8 cellular contexts compared by ENCODE assay signal in the genomic region with DNA sequence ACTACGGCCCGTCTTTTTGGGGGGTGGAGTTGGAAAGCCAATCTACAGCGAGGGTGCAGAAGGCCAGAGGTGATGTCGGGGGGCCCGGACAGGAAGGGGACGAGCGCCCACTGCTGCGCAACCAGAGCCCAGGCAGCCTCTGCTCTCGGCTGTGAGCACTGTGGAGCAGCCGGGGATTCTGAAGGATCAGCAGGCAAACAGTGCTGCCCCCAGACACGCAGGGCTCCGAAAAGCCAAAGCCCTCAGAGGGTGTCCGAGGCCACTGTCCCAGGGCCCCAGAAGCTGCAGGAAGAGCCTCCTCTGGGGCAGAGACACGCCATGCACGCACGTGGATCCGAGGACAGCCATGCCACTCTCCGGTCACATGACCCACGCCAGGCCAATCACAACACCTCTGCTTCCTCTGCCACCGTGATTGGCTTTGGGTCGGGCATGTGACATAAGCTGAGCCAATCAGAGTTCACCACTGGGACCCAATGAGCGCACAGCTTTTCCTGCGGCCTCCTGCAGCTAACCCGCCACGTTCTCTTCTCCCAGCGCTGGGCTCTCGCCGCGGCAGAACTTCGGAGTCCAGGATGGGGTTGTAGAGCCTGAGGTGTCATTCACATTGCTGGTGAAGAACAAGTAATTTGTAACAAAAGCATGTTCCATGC. TPM values are rescaled to one million over a fixed set of nuclear protein-coding genes. Genes with fewer than 3 reads are reported as not detected.
A peak's percentile ranks its signal among the peaks of the same experiment; 100 is the strongest.
DNase-seq lines count a peak whose midpoint lies in the region; ATAC-seq and TF ChIP-seq lines count a peak whose summit lies in the region.

No MANE protein-coding gene starts in this region.

- peaks cover 8% of the 10 kb centered on the region for H3K4me1 Mint-ChIP-seq in mesothelial cell of epicardium

- no peaks in the 10 kb centered on the region for H3K27me3 Mint-ChIP-seq in mesothelial cell of epicardium (ENCODE audit: low read depth)

- H3K36me3 Mint-ChIP-seq in mesothelial cell of epicardium = no peaks in the 10 kb centered on the region

- no peak for TF ChIP-seq CTCF in mesothelial cell of epicardium (IDR thresholded peaks at IDR 0.05; ENCODE audit: unreplicated experiment)

- H3K9me3 Mint-ChIP-seq in mesothelial cell of epicardium = peaks cover 1% of the 10 kb centered on the region

- no peak overlapping the region for H3K4me3 Mint-ChIP-seq in mesothelial cell of epicardium

- ATAC-seq in HG02852 (IDR thresholded peaks at IDR 0.05; ENCODE audit: unreplicated experiment) (no peak), GM21390 (IDR thresholded peaks at IDR 0.05; ENCODE audit: unreplicated experiment) (no peak), GM21723 (IDR thresholded peaks at IDR 0.05; ENCODE audit: unreplicated experiment) (no peak)

- peak overlapping the region; percentile 67 for H3K27ac Mint-ChIP-seq in mesothelial cell of epicardium

- peak; percentile 70 for DNase-seq in D341Med (ENCODE audit: low spot score)
- peak; percentile 83 for DNase-seq in NAMALWA (ENCODE audit: low spot score)
- DNase-seq in cerebellar nuclear complex (lab: John Stamatoyannopoulos, UW) = peak; percentile 30 to 50
- no peak for DNase-seq in mesothelial cell of epicardium (ENCODE audit: low spot score in 2 of 2, unreplicated experiment in 2 of 2)
- DNase-seq in SKM-1 (lab: John Stamatoyannopoulos, UW; ENCODE audit: unreplicated experiment) = no peak

RNA-seq across cellular contexts. Expression of a gene that starts 40.7 kb away (rescaled TPM):
- 4,391 to 4,678 TPM (median 4,589 TPM) in 3 replicates for total RNA-seq in mesothelial cell of epicardium

RNA-seq across cellular contexts. Expression of a gene that starts 56.2 kb away (rescaled TPM):
- 13.0 to 17.3 TPM (median 13.3 TPM) in 3 replicates for total RNA-seq in mesothelial cell of epicardium

Comparison
In these comparisons a context has a peak if more than half of its experiments do, and no peak if none do; other contexts are left out.
1. DNase-seq: peak in D341Med (single experiment), NAMALWA (single experiment) and cerebellar nuclear complex (2 of 2); none in mesothelial cell of epicardium (0 of 2) and SKM-1 (single experiment).